Comparison of ENCODE assay signal across 8 cellular contexts in the genomic region with DNA sequence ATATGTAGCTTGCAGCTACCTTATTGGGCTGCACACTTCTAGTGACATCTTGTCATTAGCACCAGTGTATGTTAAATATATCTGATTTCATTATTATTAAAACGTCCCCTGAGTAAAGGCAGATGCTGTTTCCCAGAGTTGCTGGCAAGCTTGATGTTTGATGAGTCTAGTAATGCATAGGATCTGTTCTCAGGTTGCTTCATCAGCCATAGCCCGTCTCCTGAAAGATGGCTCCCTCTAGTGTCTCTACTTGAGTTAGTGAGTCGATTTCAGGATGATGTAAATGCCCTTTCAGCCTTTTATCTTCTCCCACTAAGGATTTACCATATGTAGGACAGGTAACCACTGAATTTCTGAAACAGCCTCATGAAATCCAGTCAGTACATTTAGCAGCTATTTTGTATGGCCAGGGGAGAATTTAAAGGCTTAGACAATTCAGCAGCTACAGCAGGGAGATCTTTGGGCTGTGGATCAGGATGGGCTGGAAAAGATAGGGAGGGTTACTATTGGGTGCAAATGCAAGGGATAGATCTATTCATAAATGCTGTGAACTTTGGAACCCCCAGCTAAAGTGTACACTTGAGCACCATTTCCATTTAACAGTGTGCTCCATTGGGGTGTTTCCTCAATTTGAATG.
A peak's percentile ranks its signal among the peaks of the same experiment; 100 is the strongest.
DNase-seq lines count a peak whose midpoint lies in the region; ATAC-seq, FAIRE-seq and TF ChIP-seq lines count a peak whose summit lies in the region.

No MANE protein-coding gene starts in this region.

- H3K27me3 Mint-ChIP-seq in stimulated activated naive CD8-positive, alpha-beta T cell treated with anti-CD3 and anti-CD28 coated beads, Interleukin-15, amount 100 ng/mL, for 72 hours = peaks cover 7% of the 10 kb centered on the region

- no peaks in the 10 kb centered on the region for H3K9me3 ChIP-seq in WERI-Rb-1 (ENCODE audit: severe bottlenecking)

- DNase-seq in GM12892 (ENCODE audit: insufficient read length) (no peak), NCI-H2029 (lab: John Stamatoyannopoulos, UW) (peak; percentile 55), WERI-Rb-1 (peak; percentile 55), kidney tubule cell (ENCODE audit: low spot score) (peak; percentile 56), DMS79 (lab: John Stamatoyannopoulos, UW) (no peak)
- no peak for DNase-seq in stimulated activated naive CD8-positive, alpha-beta T cell treated with anti-CD3 and anti-CD28 coated beads, Interleukin-15, amount 100 ng/mL, for 72 hours

- FAIRE-seq in GM12892 (lab: Jason Lieb, UNC) = peak; percentile 81

- no peaks in the 10 kb centered on the region for H3K4me1 Mint-ChIP-seq in stimulated activated naive CD8-positive, alpha-beta T cell treated with anti-CD3 and anti-CD28 coated beads, Interleukin-15, amount 100 ng/mL, for 72 hours

- peak overlapping the region in 1 of 2 donors; percentile 42 for H3K27ac Mint-ChIP-seq in stimulated activated naive CD8-positive, alpha-beta T cell treated with anti-CD3 and anti-CD28 coated beads, Interleukin-15, amount 100 ng/mL, for 72 hours

- no peaks in the 10 kb centered on the region for H3K36me3 ChIP-seq in WERI-Rb-1

- H3K27me3 ChIP-seq in WERI-Rb-1 (ENCODE audit: insufficient read depth, low read depth, severe bottlenecking) = no peaks in the 10 kb centered on the region

- peak; percentile 73 for TF ChIP-seq CTCF in WERI-Rb-1 (IDR thresholded peaks at IDR 0.05; ENCODE audit: low read depth, low read length)

- no peak overlapping the region for H3K4me3 Mint-ChIP-seq in stimulated activated naive CD8-positive, alpha-beta T cell treated with anti-CD3 and anti-CD28 coated beads, Interleukin-15, amount 100 ng/mL, for 72 hours

- no peak overlapping the region for H3K4me3 ChIP-seq in WERI-Rb-1 (ENCODE audit: low read depth, low read length)

- peaks cover 0 to 6% of the 10 kb centered on the region in 2 donors for H3K9me3 Mint-ChIP-seq in stimulated activated naive CD8-positive, alpha-beta T cell treated with anti-CD3 and anti-CD28 coated beads, Interleukin-15, amount 100 ng/mL, for 72 hours

- TF ChIP-seq POLR2A in GM12892 (IDR thresholded peaks at IDR 0.05; ENCODE audit: low read depth, low read length) = no peak

- H3K27ac ChIP-seq in WERI-Rb-1 = no peak overlapping the region

- ATAC-seq in HG02678 (IDR thresholded peaks at IDR 0.05; ENCODE audit: unreplicated experiment) = peak; percentile 63
- no peak for ATAC-seq in stimulated activated naive CD8-positive, alpha-beta T cell treated with anti-CD3 and anti-CD28 coated beads, Interleukin-15, amount 100 ng/mL, for 72 hours
- no peak for ATAC-seq in HG03095 (IDR thresholded peaks at IDR 0.05; ENCODE audit: unreplicated experiment)

Comparison
In these comparisons a context has a peak if more than half of its experiments do, and no peak if none do; other contexts are left out.
1. DNase-seq: peak in NCI-H2029 (single experiment), WERI-Rb-1 (single experiment) and kidney tubule cell (single experiment); none in GM12892 (single experiment), DMS79 (single experiment) and stimulated activated naive CD8-positive, alpha-beta T cell treated with anti-CD3 and anti-CD28 coated beads, Interleukin-15, amount 100 ng/mL, for 72 hours (0 of 2).